In the genomic region with DNA sequence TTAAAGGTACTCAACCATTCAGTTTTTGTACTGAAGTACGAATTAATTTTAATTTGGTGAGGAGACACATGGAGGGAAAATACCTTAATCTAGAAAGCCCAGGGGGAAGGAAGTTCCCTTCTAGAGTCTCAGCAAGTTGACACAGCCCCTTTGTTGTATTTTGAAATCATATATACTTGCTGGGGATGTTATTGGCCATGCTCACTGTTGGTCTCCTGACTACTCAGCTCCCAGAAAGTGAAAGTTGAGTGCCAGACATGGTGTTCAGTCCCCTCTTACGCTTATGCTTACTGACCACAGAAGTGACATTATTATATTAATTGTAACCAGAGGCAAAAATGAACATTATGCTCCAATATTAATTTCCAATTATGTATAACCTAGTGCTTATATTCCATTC, we compare ENCODE assay signal across 25 cellular contexts. TPM values are rescaled to one million over a fixed set of nuclear protein-coding genes. Genes with fewer than 3 reads are reported as not detected.
DNase-seq lines count a peak whose midpoint lies in the region; ATAC-seq and TF ChIP-seq lines count a peak whose summit lies in the region.
"Had no signal": no experiment of that assay in that cellular context is flagged by ENCODE, and none has a peak within 500 bp of the region (broad histone marks: within the 10 kb centered on the region; RNA-seq: fewer than 3 reads in every experiment).

No MANE protein-coding gene starts in this region.

- no peaks in the 10 kb centered on the region for H3K27me3 ChIP-seq in OCI-LY3 (ENCODE audit: low read depth, low read length)
- no peaks in the 10 kb centered on the region for H3K27me3 ChIP-seq in hepatocyte
- H3K27me3 ChIP-seq: esophagus muscularis mucosa, gastroesophageal sphincter, pancreas, testis had no signal

- H3K27ac ChIP-seq in OCI-LY3 (ENCODE audit: low read length) = no peak overlapping the region
- H3K27ac ChIP-seq in hepatocyte = peak overlapping the region; percentile 59
- H3K27ac ChIP-seq: esophagus muscularis mucosa, gastroesophageal sphincter, pancreas, RWPE1, testis had no signal

- TF ChIP-seq CTCF in OCI-LY3 (IDR thresholded peaks at IDR 0.05; ENCODE audit: low read depth, low read length) (no peak), hepatocyte (IDR thresholded peaks at IDR 0.05; ENCODE audit: poor library complexity) (no peak)

- H3K4me2 ChIP-seq in OCI-LY3 (ENCODE audit: low read length) (peak overlapping the region; percentile 33), hepatocyte (no peak overlapping the region)

- H3K9me3 ChIP-seq in OCI-LY3 (ENCODE audit: insufficient read depth, low read length) = no peaks in the 10 kb centered on the region
- H3K9me3 ChIP-seq in hepatocyte (ENCODE audit: low read depth) = no peaks in the 10 kb centered on the region
- H3K9me3 ChIP-seq: esophagus muscularis mucosa, gastroesophageal sphincter, pancreas, testis had no signal

- peak; percentile 78 for ATAC-seq in GM18868 (IDR thresholded peaks at IDR 0.05; ENCODE audit: unreplicated experiment)
- no peak for ATAC-seq in GM18519 (IDR thresholded peaks at IDR 0.05; ENCODE audit: low FRiP score, unreplicated experiment)
- ATAC-seq: activated T-helper 17 cell treated with anti-CD3 and anti-CD28 coated beads, Interleukin-2, amount 50 U/mL, for 72 hours; gastroesophageal sphincter; naive thymus-derived CD8-positive, alpha-beta T cell; right cardiac atrium had no signal

- WGBS in hepatocyte (ENCODE audit: low lambda C conversion rate, missing lambda C conversion rate) = 96% methylated on average over 2 of the region's 2 CpGs

- H3K79me2 ChIP-seq in OCI-LY3 (ENCODE audit: low read length) = no peaks in the 10 kb centered on the region
- H3K79me2 ChIP-seq in hepatocyte = no peaks in the 10 kb centered on the region

- H3K9ac ChIP-seq in OCI-LY3 (ENCODE audit: low read length) = no peak overlapping the region

- H3K4me3 ChIP-seq in OCI-LY3 (ENCODE audit: low read length) (no peak overlapping the region), hepatocyte (no peak overlapping the region)
- H3K4me3 ChIP-seq: esophagus muscularis mucosa, gastroesophageal sphincter, pancreas, testis had no signal

- H3K36me3 ChIP-seq in OCI-LY3 (replicated peaks; ENCODE audit: low read depth, low read length) (no peaks in the 10 kb centered on the region), hepatocyte (replicated peaks; ENCODE audit: insufficient read depth, low read depth) (no peaks in the 10 kb centered on the region)
- H3K36me3 ChIP-seq: esophagus muscularis mucosa, gastroesophageal sphincter, pancreas had no signal

- peak; percentile 51 for DNase-seq in DMS79 (lab: John Stamatoyannopoulos, UW)
- no peak for DNase-seq in hepatocyte (ENCODE audit: low spot score)
- no peak for DNase-seq in NCI-H748 treated with DMSO at 0.1 percent for 48 hours (lab: John Stamatoyannopoulos, UW)
- no peak for DNase-seq in stimulated activated naive CD4-positive, alpha-beta T cell treated with Interleukin-2 at 50 U/mL for 16 hours (lab: John Stamatoyannopoulos, UW)
- DNase-seq in stimulated activated CD4-positive, alpha-beta T cell treated with anti-CD3 and anti-CD28 coated beads, Interleukin-4, amount 100 ng/mL, for 24 hours = no peak
- DNase-seq: activated CD4-positive, CD25-positive, alpha-beta regulatory T cell treated with anti-CD3 and anti-CD28 coated beads, Interleukin-2, amount 50 U/mL, for 72 hours; activated naive CD8-positive, alpha-beta T cell treated with anti-CD3 and anti-CD28 coated beads, Interleukin-2, amount 10 ng/mL, durations not matched to agents 7 days and 5 days; CD4-positive, CD25-positive, alpha-beta regulatory T cell; effector CD8-positive, alpha-beta T cell; GDM1; kidney; mesenchymal stem cell; MM.1S; naive thymus-derived CD8-positive, alpha-beta T cell; NCI-H1930; pancreas; right cardiac atrium; testis had no signal

- no peak overlapping the region for H2AFZ ChIP-seq in OCI-LY3 (ENCODE audit: low read depth, low read length)
- no peak overlapping the region for H2AFZ ChIP-seq in hepatocyte

- H4K20me1 ChIP-seq in OCI-LY3 (ENCODE audit: insufficient read depth, low read length) (no peaks in the 10 kb centered on the region), hepatocyte (ENCODE audit: insufficient read depth, poor library complexity, severe bottlenecking) (no peaks in the 10 kb centered on the region)

- H3K9me2 ChIP-seq in hepatocyte (replicated peaks; ENCODE audit: insufficient read depth) = no peaks in the 10 kb centered on the region

- H3K4me1 ChIP-seq in OCI-LY3 (ENCODE audit: low read length) = peaks cover 16% of the 10 kb centered on the region
- H3K4me1 ChIP-seq in hepatocyte (ENCODE audit: insufficient read depth) = no peaks in the 10 kb centered on the region
- H3K4me1 ChIP-seq: esophagus muscularis mucosa, gastroesophageal sphincter, pancreas, testis had no signal

RNA-seq across cellular contexts. Expression of gene ARF6, which starts 28.1 kb away (rescaled TPM):
- 64.8 and 67.6 TPM in 2 replicates for total RNA-seq in hepatocyte
- polyA plus RNA-seq in hepatocyte = 52.1 and 53.9 TPM in 2 replicates
